ENCODE assay signal across 7 cellular contexts in the genomic region with DNA sequence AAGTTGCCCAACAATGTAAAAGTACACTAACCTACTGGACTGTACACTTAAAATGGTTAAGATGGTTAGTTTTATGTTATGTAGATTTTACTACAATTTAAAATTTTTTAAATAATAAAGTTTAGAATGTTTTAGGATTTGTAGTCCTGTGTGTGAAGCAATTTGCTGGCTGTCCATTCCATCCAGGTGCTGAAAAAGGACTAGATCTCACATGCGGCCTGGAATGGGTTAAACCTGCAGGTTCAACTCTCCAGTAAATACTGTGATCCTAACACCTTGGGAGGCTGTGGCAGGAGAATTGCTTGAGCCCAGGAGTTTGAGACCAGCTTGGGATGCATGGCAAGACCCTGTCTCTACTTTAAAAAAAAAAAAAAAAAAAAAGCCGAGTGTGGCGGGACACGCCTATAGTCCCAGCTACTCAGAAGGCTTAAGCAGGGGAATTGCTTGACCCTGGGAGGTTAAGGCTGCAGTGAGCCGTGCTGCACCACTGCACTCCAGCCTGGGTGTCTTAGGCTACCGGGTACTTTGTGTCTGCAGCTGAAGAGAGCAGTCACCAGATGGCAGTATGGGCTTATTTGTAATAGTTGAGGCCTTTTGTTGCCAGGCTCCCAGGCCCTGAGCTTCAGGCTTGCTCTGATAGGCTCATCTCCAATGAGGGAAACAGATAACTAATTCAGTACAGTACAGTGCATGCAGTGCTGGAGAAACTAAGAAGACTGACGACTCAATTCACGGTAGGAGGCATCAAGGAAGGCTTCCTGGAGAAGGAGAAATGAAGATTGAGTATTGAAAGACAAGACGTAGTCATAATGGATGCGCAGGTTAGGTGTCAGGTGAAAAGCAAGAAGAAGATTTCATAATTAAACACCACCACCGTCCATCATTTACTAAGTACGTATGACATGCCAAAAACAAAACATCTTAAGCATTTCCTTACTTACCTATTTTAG.
DNase-seq lines count a peak whose midpoint lies in the region; FAIRE-seq and TF ChIP-seq lines count a peak whose summit lies in the region.

No MANE protein-coding gene starts in this region.

- no peaks in the 10 kb centered on the region for H3K9me3 Mint-ChIP-seq in nephron progenitor cell

- TF ChIP-seq CTCF in nephron progenitor cell (IDR thresholded peaks at IDR 0.05) (peak; percentile 68), thyroid gland (IDR thresholded peaks at IDR 0.05) (peak in 4 of 6 experiments; percentile 38 to 77 (median 70))

- H3K27ac ChIP-seq in thyroid gland = no peak overlapping the region

- H3K27me3 ChIP-seq in NT2/D1 (ENCODE audit: insufficient read depth, insufficient read length) = no peaks in the 10 kb centered on the region
- H3K27me3 ChIP-seq in thyroid gland = no peaks in the 10 kb centered on the region

- H3K9ac ChIP-seq in NT2/D1 (ENCODE audit: insufficient read length, low read depth) = no peak overlapping the region

- peaks cover 12% of the 10 kb centered on the region for H3K4me1 Mint-ChIP-seq in nephron progenitor cell

- WGBS in thyroid gland, 2 donors = 39% methylated on average over 12 of the region's 12 CpGs

- H3K4me1 ChIP-seq in NT2/D1 (ENCODE audit: insufficient read depth, insufficient read length) (no peaks in the 10 kb centered on the region), thyroid gland (no peaks in the 10 kb centered on the region)

- H3K9me3 ChIP-seq in NT2/D1 (ENCODE audit: insufficient read depth, low read length) (no peaks in the 10 kb centered on the region), thyroid gland (no peaks in the 10 kb centered on the region)

- H3K36me3 Mint-ChIP-seq in nephron progenitor cell (ENCODE audit: low read depth) = no peaks in the 10 kb centered on the region

- TF ChIP-seq POLR2A in GM12892 (IDR thresholded peaks at IDR 0.05; ENCODE audit: low read depth, low read length) (no peak), thyroid gland (IDR thresholded peaks at IDR 0.05) (no peak)

- H3K4me3 Mint-ChIP-seq in nephron progenitor cell = no peak overlapping the region

- no peaks in the 10 kb centered on the region for H3K36me3 ChIP-seq in NT2/D1 (ENCODE audit: insufficient read depth, insufficient read length, low read length)
- no peaks in the 10 kb centered on the region for H3K36me3 ChIP-seq in thyroid gland

- peak; percentile 24 for DNase-seq in GM12892 (ENCODE audit: insufficient read length)
- DNase-seq in HuH-7.5 (ENCODE audit: low spot score) = peak; percentile 26
- peak; percentile 86 for DNase-seq in NT2/D1 (ENCODE audit: low read depth, low spot score)
- peak; percentile 37 for DNase-seq in activated T-cell treated with anti-CD3 and anti-CD28 coated beads for 24 hours (ENCODE audit: low read depth)
- DNase-seq in fibroblast of gingiva (ENCODE audit: low read depth) = peak; percentile 68
- DNase-seq in nephron progenitor cell = peak; percentile 70
- peak; percentile 70 to 73 for DNase-seq in thyroid gland

- FAIRE-seq in GM12892 (lab: Jason Lieb, UNC) = peak; percentile 67

- intact Hi-C loops in thyroid gland (cut with DNase I) = loop anchor here (10.0 kb wide), 1 partner anchor 300 kb away; no protein-coding TSS in a partner anchor

- peaks cover 19% of the 10 kb centered on the region for H3K27me3 Mint-ChIP-seq in nephron progenitor cell (ENCODE audit: low read depth, poor library complexity)

- no peak overlapping the region for H3K4me3 ChIP-seq in NT2/D1 (ENCODE audit: insufficient read length, low read depth)
- no peak overlapping the region for H3K4me3 ChIP-seq in thyroid gland (replicated peaks in 1 of 3)

- H3K27ac Mint-ChIP-seq in nephron progenitor cell = peak overlapping the region; percentile 30

Comparison
In these comparisons a context has a peak if more than half of its experiments do, and no peak if none do; other contexts are left out.
1. DNase-seq: peak in every context shown above with its lines; median percentile 86 in NT2/D1; 72 in thyroid gland; 70 in nephron progenitor cell; 68 in fibroblast of gingiva; 37 in activated T-cell treated with anti-CD3 and anti-CD28 coated beads for 24 hours; 26 in HuH-7.5; 24 in GM12892.